10 cellular contexts compared by ENCODE assay signal in the genomic region with DNA sequence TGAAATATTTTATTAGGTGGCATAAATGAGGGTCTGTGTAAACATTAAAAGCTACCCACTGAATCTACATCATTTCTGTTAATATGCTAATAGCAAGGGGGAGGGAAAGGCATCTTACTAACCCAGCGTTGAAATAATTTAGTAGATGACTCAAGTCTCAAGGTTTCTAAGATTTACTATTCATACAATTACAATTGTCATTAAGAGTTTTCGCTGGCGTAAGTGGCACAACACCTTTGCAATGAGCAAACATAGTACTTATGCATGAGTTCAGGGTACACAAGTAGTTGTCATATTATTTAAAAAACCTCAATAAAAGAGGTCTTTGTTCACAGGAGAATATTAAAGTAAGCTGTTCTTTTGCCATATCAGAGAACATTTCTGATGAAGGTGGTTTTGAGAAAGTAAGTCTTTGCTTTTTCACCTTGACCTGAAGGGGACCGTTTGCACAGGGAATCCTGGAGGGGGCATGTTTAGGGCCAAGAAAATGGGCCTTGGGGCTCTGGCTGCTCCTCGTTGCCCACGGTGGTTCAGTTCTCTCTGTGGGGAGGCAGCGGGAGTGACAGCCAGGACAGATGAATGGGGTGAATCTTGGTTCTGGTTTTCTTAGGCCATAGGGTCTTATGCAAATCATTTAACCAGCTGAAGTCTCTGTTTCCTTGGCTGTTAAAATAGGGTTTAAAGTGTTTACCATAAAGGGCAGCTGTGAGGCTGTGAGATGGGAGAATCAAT. TPM values are rescaled to one million over a fixed set of nuclear protein-coding genes. Genes with fewer than 3 reads are reported as not detected.
A peak's percentile ranks its signal among the peaks of the same experiment; 100 is the strongest.
DNase-seq lines count a peak whose midpoint lies in the region; ATAC-seq, FAIRE-seq and TF ChIP-seq lines count a peak whose summit lies in the region.
"Had no signal": no experiment of that assay in that cellular context is flagged by ENCODE, and none has a peak within 500 bp of the region (broad histone marks: within the 10 kb centered on the region; RNA-seq: fewer than 3 reads in every experiment).

No MANE protein-coding gene starts in this region.

- no peak for TF ChIP-seq EP300 in K562 (IDR thresholded peaks at IDR 0.05; ENCODE audit: low read length)

- DNase-seq in DMS53 (lab: John Stamatoyannopoulos, UW): peak; percentile 53
- DNase-seq in K562 (ENCODE audit: extremely low read depth in 1 of 4, low spot score in 3 of 4): no peak
- no peak for DNase-seq in kidney glomerular epithelial cell (lab: John Stamatoyannopoulos, UW)
- no peak for DNase-seq in SIG-M5 (lab: John Stamatoyannopoulos, UW)
- DNase-seq in NCI-H82 (lab: John Stamatoyannopoulos, UW): no peak
- no peak for DNase-seq in Right ventricle myocardium inferior (ENCODE audit: missing footprints)
- DNase-seq: SK-N-SH had no signal

- CTCF ChIA-PET in K562 (lab: Yijun Ruan, JAX; ENCODE audit: low intra/inter-chr PET ratio): interaction anchor here (0.6 kb wide), 1 partner anchor 117 kb away, joined by 4 read pairs; no protein-coding TSS in a partner anchor

- TF ChIP-seq CTCF in K562 (IDR thresholded peaks at IDR 0.05 in 2 of 3, conservative IDR thresholded peaks at IDR 0.05 in 1 of 3; ENCODE audit: insufficient read depth in 2 of 3, low read depth in 1 of 3, low read length in 3 of 3): no peak

- in situ Hi-C loops in K562 (cut with MboI): no loop called here

- no peaks in the 10 kb centered on the region for H3K9me1 ChIP-seq in K562 (ENCODE audit: control insufficient read depth, insufficient read depth, low read length)

- TF ChIP-seq RAD21 in K562 (CRISPR knock-in tag; conservative IDR thresholded peaks at IDR 0.05 in 1 of 2, IDR thresholded peaks at IDR 0.05 in 1 of 2): no peak

- H3K79me2 ChIP-seq in K562 (ENCODE audit: control insufficient read depth, insufficient read depth, low read length): peaks cover 8% of the 10 kb centered on the region

- no peaks in the 10 kb centered on the region for H3K36me3 ChIP-seq in K562 (ENCODE audit: control insufficient read depth, insufficient read depth, low read length)

- H3K4me1 ChIP-seq in K562 (replicated peaks in 1 of 2; ENCODE audit: control insufficient read depth in 2 of 2, insufficient read depth in 2 of 2, low read length in 2 of 2): peaks cover 23 to 39% of the 10 kb centered on the region in 2 experiments

- H3K4me3 ChIP-seq in K562: no peak overlapping the region

- TF ChIP-seq POLR2A in GM19193 (IDR thresholded peaks at IDR 0.05; ENCODE audit: extremely low read depth, insufficient read depth, insufficient read length) (peak; percentile 58), K562 (conservative IDR thresholded peaks at IDR 0.05) (no peak)

- H3K9me3 ChIP-seq in K562 (replicated peaks; ENCODE audit: control insufficient read depth, insufficient read depth, low read depth, low read length): no peaks in the 10 kb centered on the region
- H3K9me3 ChIP-seq: SK-N-SH had no signal

- no peaks in the 10 kb centered on the region for H3K27me3 ChIP-seq in K562 (ENCODE audit: control insufficient read depth in 2 of 2, insufficient read depth in 2 of 2, low read length in 2 of 2)

- intact Hi-C loops in K562 (cut with micrococcal nuclease): no loop called here
- intact Hi-C loops in Right ventricle myocardium inferior (cut with DNase I): no loop called here

- peak overlapping the region; percentile 88 for H2AFZ ChIP-seq in K562 (ENCODE audit: low read depth, low read length)

- no peaks in the 10 kb centered on the region for H4K20me1 ChIP-seq in K562 (replicated peaks; ENCODE audit: control insufficient read depth, insufficient read depth, low read length)

- peak overlapping the region; percentile 67; the same call in 1 of the 3 replicates for H3K27ac ChIP-seq in K562 (ENCODE audit: extremely low read depth, low read depth, low read length)

- WGBS in K562 (ENCODE audit: insufficient coverage, low coverage, missing lambda C conversion rate): 56% methylated on average over 7 of the region's 7 CpGs

- no TSS peak for BruUV-seq in K562 (replicated peaks; lab: Mats Ljungman, UMichigan)

- ATAC-seq in HG03280 (IDR thresholded peaks at IDR 0.05; ENCODE audit: unreplicated experiment): peak; percentile 30
- no peak for ATAC-seq in K562
- ATAC-seq in Right ventricle myocardium inferior: no peak

- no peak overlapping the region for H3K4me2 ChIP-seq in K562 (ENCODE audit: insufficient read depth, low read length)
- H3K4me2 ChIP-seq: SK-N-SH had no signal

- POLR2A ChIA-PET in K562 (lab: Yijun Ruan, JAX): interaction anchor here (0.6 to 1.3 kb wide), 3 partner anchors 8 to 1298 kb away, joined by 3 read pairs; no protein-coding TSS in a partner anchor

- peak overlapping the region in 1 of 2 experiments; percentile 72; a peak in 1 of 4 replicates for H3K9ac ChIP-seq in K562 (ENCODE audit: insufficient read depth in 1 of 2, low read depth in 2 of 2, low read length in 2 of 2)
- H3K9ac ChIP-seq: SK-N-SH had no signal

- peak; percentile 15 for FAIRE-seq in K562 (lab: Jason Lieb, UNC)

TF ChIP-seq in K562, 482 proteins besides CTCF, POLR2A, EP300 and RAD21:
- TF ChIP-seq, protein P1, sequence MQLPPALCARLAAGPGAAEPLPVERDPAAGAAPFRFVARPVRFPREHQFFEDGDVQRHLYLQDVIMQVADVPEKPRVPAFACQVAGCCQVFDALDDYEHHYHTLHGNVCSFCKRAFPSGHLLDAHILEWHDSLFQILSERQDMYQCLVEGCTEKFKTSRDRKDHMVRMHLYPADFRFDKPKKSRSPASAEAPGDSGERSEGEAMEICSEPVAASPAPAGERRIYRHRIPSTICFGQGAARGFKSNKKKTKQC (CRISPR knock-in tag; IDR thresholded peaks at IDR 0.05): no peak
- TF ChIP-seq, protein P2, sequence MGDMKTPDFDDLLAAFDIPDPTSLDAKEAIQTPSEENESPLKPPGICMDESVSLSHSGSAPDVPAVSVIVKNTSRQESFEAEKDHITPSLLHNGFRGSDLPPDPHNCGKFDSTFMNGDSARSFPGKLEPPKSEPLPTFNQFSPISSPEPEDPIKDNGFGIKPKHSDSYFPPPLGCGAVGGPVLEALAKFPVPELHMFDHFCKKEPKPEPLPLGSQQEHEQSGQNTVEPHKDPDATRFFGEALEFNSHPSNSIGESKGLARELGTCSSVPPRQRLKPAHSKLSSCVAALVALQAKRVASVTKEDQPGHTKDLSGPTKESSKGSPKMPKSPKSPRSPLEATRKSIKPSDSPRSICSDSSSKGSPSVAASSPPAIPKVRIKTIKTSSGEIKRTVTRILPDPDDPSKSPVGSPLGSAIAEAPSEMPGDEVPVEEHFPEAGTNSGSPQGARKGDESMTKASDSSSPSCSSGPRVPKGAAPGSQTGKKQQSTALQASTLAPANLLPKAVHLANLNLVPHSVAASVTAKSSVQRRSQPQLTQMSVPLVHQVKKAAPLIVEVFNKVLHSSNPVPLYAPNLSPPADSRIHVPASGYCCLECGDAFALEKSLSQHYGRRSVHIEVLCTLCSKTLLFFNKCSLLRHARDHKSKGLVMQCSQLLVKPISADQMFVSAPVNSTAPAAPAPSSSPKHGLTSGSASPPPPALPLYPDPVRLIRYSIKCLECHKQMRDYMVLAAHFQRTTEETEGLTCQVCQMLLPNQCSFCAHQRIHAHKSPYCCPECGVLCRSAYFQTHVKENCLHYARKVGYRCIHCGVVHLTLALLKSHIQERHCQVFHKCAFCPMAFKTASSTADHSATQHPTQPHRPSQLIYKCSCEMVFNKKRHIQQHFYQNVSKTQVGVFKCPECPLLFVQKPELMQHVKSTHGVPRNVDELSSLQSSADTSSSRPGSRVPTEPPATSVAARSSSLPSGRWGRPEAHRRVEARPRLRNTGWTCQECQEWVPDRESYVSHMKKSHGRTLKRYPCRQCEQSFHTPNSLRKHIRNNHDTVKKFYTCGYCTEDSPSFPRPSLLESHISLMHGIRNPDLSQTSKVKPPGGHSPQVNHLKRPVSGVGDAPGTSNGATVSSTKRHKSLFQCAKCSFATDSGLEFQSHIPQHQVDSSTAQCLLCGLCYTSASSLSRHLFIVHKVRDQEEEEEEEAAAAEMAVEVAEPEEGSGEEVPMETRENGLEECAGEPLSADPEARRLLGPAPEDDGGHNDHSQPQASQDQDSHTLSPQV (IDR thresholded peaks at IDR 0.05): 0 out of 2 replicates have a peak, but pooled peaks have one; percentile 22

RNA-seq across cellular contexts. Expression of a gene that starts 4.4 kb away (rescaled TPM):
- total RNA-seq in K562 (2011; cell fraction: chromatin; rRNA removed; ENCODE audit: low replicate concordance): 11.2 and 13.2 TPM in 2 replicates
- total RNA-seq in K562 (2011; cell fraction: nucleolus; rRNA removed): 5.3 and 7.5 TPM in 2 replicates
- total RNA-seq in K562 (2011; cell fraction: nucleoplasm; rRNA removed): 13.0 and 13.2 TPM in 2 replicates
- 15.8 and 20.3 TPM in 2 replicates for total RNA-seq in K562 (2014; rRNA removed)
- 18.1 and 19.0 TPM in 2 replicates for total RNA-seq in K562 (2014; rRNA removed; fragmentation: Illumina TruSeq; extraction: Trizol)
- total RNA-seq in K562 (2015; rRNA removed; fragmentation: Illumina TruSeq; extraction: Trizol): 17.3 and 17.4 TPM in 2 replicates
- 24.0 and 26.3 TPM in 2 replicates for total RNA-seq in K562 (2021)
- polyA plus RNA-seq in K562 (2011; rRNA removed): 1.4 and 14.3 TPM in 2 replicates
- polyA plus RNA-seq in K562 (2011; cell fraction: cytosol; rRNA removed): 1.2 and 10.9 TPM in 2 replicates
- 1.3 and 6.8 TPM in 2 replicates for polyA plus RNA-seq in K562 (2011; cell fraction: nucleus; rRNA removed)
- 25.9 and 68.3 TPM in 2 replicates for polyA plus RNA-seq in K562 (2012)
- polyA plus RNA-seq in K562 (2014; fragmentation: Illumina TruSeq; extraction: Trizol): 25.5 and 26.7 TPM in 2 replicates
- 10 to 100 TPM; 27.2 to 37.7 TPM for polyA plus RNA-seq in K562 (2014; fragmentation: Nextera tagmentation; extraction: Ambion mirVana)
- polyA plus RNA-seq in K562 (2014; rRNA removed): 23.2 and 32.5 TPM in 2 replicates
- 1.8 and 13.2 TPM in 2 replicates for polyA minus RNA-seq in K562 (2011; rRNA and poly(A)+ RNA removed)
- 0.91 and 4.9 TPM in 2 replicates for polyA minus RNA-seq in K562 (2011; cell fraction: cytosol; rRNA and poly(A)+ RNA removed)
- 0.89 and 6.3 TPM in 2 replicates for polyA minus RNA-seq in K562 (2011; cell fraction: nucleus; rRNA and poly(A)+ RNA removed)
- total RNA-seq in Right ventricle myocardium inferior: 0.54 TPM
- total RNA-seq: myocyte had no signal
- polyA plus RNA-seq: SK-N-SH had no signal
